ENCODE assay signal across 16 cellular contexts in the genomic region with DNA sequence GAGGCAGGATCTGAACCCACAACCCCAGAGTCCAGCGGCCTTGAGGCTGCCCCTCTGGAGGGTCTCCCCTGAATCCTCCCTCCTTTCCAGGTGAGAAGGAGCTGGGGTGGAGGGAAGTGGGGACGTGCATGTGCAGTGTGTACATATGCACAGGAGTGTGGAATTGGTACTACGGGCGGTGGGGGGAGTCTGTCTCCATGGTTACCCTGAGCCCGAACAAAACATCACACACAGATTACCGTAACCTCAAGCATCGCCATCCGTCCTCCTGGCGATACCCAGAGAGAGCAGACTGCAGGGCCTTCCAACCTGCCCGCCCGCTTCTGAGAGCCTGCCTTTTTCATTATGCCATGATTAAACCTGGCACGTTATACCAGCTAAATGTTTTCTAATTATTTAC. TPM values are rescaled to one million over a fixed set of nuclear protein-coding genes. Genes with fewer than 3 reads are reported as not detected.
A peak's percentile ranks its signal among the peaks of the same experiment; 100 is the strongest.
DNase-seq lines count a peak whose midpoint lies in the region; ATAC-seq, FAIRE-seq and TF ChIP-seq lines count a peak whose summit lies in the region.
"Had no signal": no experiment of that assay in that cellular context is flagged by ENCODE, and none has a peak within 500 bp of the region (broad histone marks: within the 10 kb centered on the region; RNA-seq: fewer than 3 reads in every experiment).

No MANE protein-coding gene starts in this region.

- CTCF ChIA-PET in HepG2 (lab: Yijun Ruan, JAX; ENCODE audit: low intra/inter-chr PET ratio, low total read pairs), result no interaction called here

- H3K4me3 ChIP-seq in HepG2 (replicated peaks in 1 of 3; ENCODE audit: insufficient read depth in 1 of 3, low read depth in 2 of 3, low read length in 3 of 3) (no peak overlapping the region), right lobe of liver (no peak overlapping the region), Karpas-422 (ENCODE audit: low read length) (no peak overlapping the region)
- H3K4me3 ChIP-seq: BLaER1 treated with 17β-estradiol and CSF1 and Interleukin-3, amounts not matched to agents 10 nM and 100 nM; GM23338 had no signal

- no peak for FAIRE-seq in HepG2 (lab: Jason Lieb, UNC)
- FAIRE-seq: GM18507 had no signal

- TF ChIP-seq CTCF in HepG2 (CRISPR knock-in tag; IDR thresholded peaks at IDR 0.05) (no peak), right lobe of liver (IDR thresholded peaks at IDR 0.05) (no peak), GM13976 (IDR thresholded peaks at IDR 0.05; ENCODE audit: borderline replicate concordance, control extremely low read depth, extremely low read depth, insufficient read depth, missing control alignments) (no peak)

- H3K4me1 ChIP-seq in HepG2 (ENCODE audit: insufficient read depth, low read length), result no peaks in the 10 kb centered on the region
- H3K4me1 ChIP-seq in right lobe of liver, result no peaks in the 10 kb centered on the region
- no peaks in the 10 kb centered on the region for H3K4me1 ChIP-seq in Karpas-422 (ENCODE audit: low read length)

- H4K20me1 ChIP-seq in HepG2 (ENCODE audit: insufficient read depth, low read length) (no peaks in the 10 kb centered on the region), Karpas-422 (ENCODE audit: insufficient read depth, low read depth, low read length) (no peaks in the 10 kb centered on the region)
- H4K20me1 ChIP-seq: BLaER1 treated with 17β-estradiol and CSF1 and Interleukin-3, amounts not matched to agents 10 nM and 100 nM had no signal

- TF ChIP-seq POLR2A in HepG2 (IDR thresholded peaks at IDR 0.05; ENCODE audit: insufficient read depth in 1 of 2, low read depth in 2 of 2, low read length in 2 of 2), result no peak
- no peak for TF ChIP-seq POLR2A in right lobe of liver (IDR thresholded peaks at IDR 0.05)

- no peak for ATAC-seq in HepG2
- no peak for ATAC-seq in right lobe of liver
- ATAC-seq: GM23338 had no signal

- H3K9me2 ChIP-seq in Karpas-422 (replicated peaks; ENCODE audit: insufficient read depth, low read length), result no peaks in the 10 kb centered on the region

- POLR2A ChIA-PET in HepG2 (lab: Yijun Ruan, JAX), result no interaction called here

- TF ChIP-seq RAD21 in HepG2 (CRISPR knock-in tag; IDR thresholded peaks at IDR 0.05), result no peak

- H3K36me3 ChIP-seq in HepG2 (replicated peaks in 1 of 2; ENCODE audit: control insufficient read depth in 1 of 2, insufficient read depth in 2 of 2, low read length in 2 of 2) (no peaks in the 10 kb centered on the region; a peak in 1 of 5 replicates), right lobe of liver (no peaks in the 10 kb centered on the region), Karpas-422 (ENCODE audit: insufficient read depth, low read length) (no peaks in the 10 kb centered on the region)
- H3K36me3 ChIP-seq: BLaER1 treated with 17β-estradiol and CSF1 and Interleukin-3, amounts not matched to agents 10 nM and 100 nM had no signal

- H2AFZ ChIP-seq in HepG2 (ENCODE audit: low read length), result no peak overlapping the region
- no peak overlapping the region for H2AFZ ChIP-seq in Karpas-422 (ENCODE audit: low read length)
- H2AFZ ChIP-seq: GM23338 had no signal

- H3K27ac ChIP-seq in HepG2 (ENCODE audit: extremely low read length, insufficient read depth, low read length) (no peak overlapping the region), right lobe of liver (no peak overlapping the region), Karpas-422 (ENCODE audit: low read length) (no peak overlapping the region)
- H3K27ac ChIP-seq: BLaER1 treated with 17β-estradiol and CSF1 and Interleukin-3, amounts not matched to agents 10 nM and 100 nM had no signal

- intact Hi-C loops in HepG2 (cut with micrococcal nuclease; ENCODE audit: unreplicated experiment) (no loop called here), right lobe of liver (cut with DNase I) (no loop called here)

- H3K27me3 ChIP-seq in HepG2 (ENCODE audit: control insufficient read depth in 1 of 2, insufficient read depth in 2 of 2, low read length in 2 of 2) (peaks cover 0 to 13% of the 10 kb centered on the region in 2 experiments; a peak in 3 of 5 replicates), right lobe of liver (no peaks in the 10 kb centered on the region), Karpas-422 (ENCODE audit: low read length) (no peaks in the 10 kb centered on the region)
- H3K27me3 ChIP-seq: BLaER1 treated with 17β-estradiol and CSF1 and Interleukin-3, amounts not matched to agents 10 nM and 100 nM had no signal

- BruUV-seq in HepG2 (replicated peaks; lab: Mats Ljungman, UMichigan), result no TSS peak

- WGBS in HepG2 (ENCODE audit: low lambda C conversion rate), result 29% methylated on average over 12 of the region's 12 CpGs
- 92% methylated on average over 7 of the region's 12 CpGs for WGBS in right lobe of liver (ENCODE audit: insufficient coverage, low coverage, low lambda C conversion rate, missing lambda C conversion rate)

- H3K9ac ChIP-seq in HepG2 (ENCODE audit: insufficient read depth, low read depth, low read length), result no peak overlapping the region
- no peak overlapping the region for H3K9ac ChIP-seq in Karpas-422 (ENCODE audit: low read length)
- H3K9ac ChIP-seq: BLaER1 treated with 17β-estradiol and CSF1 and Interleukin-3, amounts not matched to agents 10 nM and 100 nM had no signal

- H3K79me2 ChIP-seq in HepG2 (ENCODE audit: insufficient read depth, low read length) (no peaks in the 10 kb centered on the region), Karpas-422 (ENCODE audit: low read length) (no peaks in the 10 kb centered on the region)

- TF ChIP-seq EP300 in HepG2 (IDR thresholded peaks at IDR 0.05; ENCODE audit: low read depth in 2 of 2, low read length in 2 of 2) (no peak), HepG2 (CRISPR knock-in tag; IDR thresholded peaks at IDR 0.05; ENCODE audit: borderline replicate concordance) (no peak)

- DNase-seq in DMS79 treated with DMSO at 0.1 percent for 48 hours (lab: John Stamatoyannopoulos, UW), result peak; percentile 1
- no peak for DNase-seq in DMS79 (lab: John Stamatoyannopoulos, UW)
- no peak for DNase-seq in HepG2 (ENCODE audit: low spot score)
- DNase-seq in right lobe of liver, result no peak
- DNase-seq in NCI-H748 treated with DMSO at 0.1 percent for 48 hours (lab: John Stamatoyannopoulos, UW), result peak; percentile 5
- DNase-seq in GM13976 (ENCODE audit: low spot score), result no peak
- no peak for DNase-seq in Karpas-422
- DNase-seq: ACHN; CD4-positive, CD25-positive, alpha-beta regulatory T cell; H7 had no signal

- in situ Hi-C loops in HepG2 (cut with HindIII; ENCODE audit: extremely low pct_ligation_motif_present, low pct_unique_long_range_greater_than_20kb) (no loop called here), GM13976 (cut with MboI; ENCODE audit: low sequenced_read_pairs, unreplicated experiment) (no loop called here)

- H3K4me2 ChIP-seq in HepG2 (ENCODE audit: low read depth, low read length), result no peak overlapping the region
- H3K4me2 ChIP-seq in Karpas-422 (ENCODE audit: low read depth, low read length, poor library complexity, severe bottlenecking), result no peak overlapping the region
- H3K4me2 ChIP-seq: BLaER1 treated with 17β-estradiol and CSF1 and Interleukin-3, amounts not matched to agents 10 nM and 100 nM; GM23338 had no signal

- H3K9me3 ChIP-seq in HepG2 (ENCODE audit: low read length) (no peaks in the 10 kb centered on the region), right lobe of liver (no peaks in the 10 kb centered on the region), Karpas-422 (ENCODE audit: low read length) (no peaks in the 10 kb centered on the region)
- H3K9me3 ChIP-seq: BLaER1 treated with 17β-estradiol and CSF1 and Interleukin-3, amounts not matched to agents 10 nM and 100 nM had no signal

TF ChIP-seq in HepG2, 621 proteins besides CTCF, POLR2A, EP300 and RAD21:
- TF ChIP-seq RFX1 (IDR thresholded peaks at IDR 0.05) (peak; percentile 25; the same call in 1 of the 2 replicates), NFE2 (CRISPR knock-in tag; IDR thresholded peaks at IDR 0.05) (no peak)

RNA-seq across cellular contexts. Expression of a gene that starts 25.1 kb away (rescaled TPM):
- total RNA-seq in HepG2 (2016; rRNA removed; fragmentation: Illumina TruSeq; extraction: Trizol) (not detected in 2 replicates), right lobe of liver (under 1 TPM in 1 of 6 experiments, not detected in 5; 0.33 TPM)
- not detected in 2 replicates for total RNA-seq in HepG2 (2016; cell fraction: cytosol; rRNA removed; fragmentation: Illumina TruSeq; extraction: Trizol; ENCODE audit: low read depth)
- total RNA-seq in HepG2 (2016; cell fraction: insoluble cytoplasmic fraction; rRNA removed; fragmentation: Illumina TruSeq; extraction: Trizol), result not detected in 2 replicates
- not detected in 2 replicates for total RNA-seq in HepG2 (2016; cell fraction: membrane; rRNA removed; fragmentation: Illumina TruSeq; extraction: Trizol)
- not detected in 2 replicates for total RNA-seq in HepG2 (2016; cell fraction: nucleus; rRNA removed; fragmentation: Illumina TruSeq; extraction: Trizol)
- polyA plus RNA-seq in HepG2 (2011; rRNA removed), result not detected in 2 replicates
- polyA plus RNA-seq in HepG2 (2011; cell fraction: cytosol; rRNA removed), result not detected in 2 replicates
- not detected in 2 replicates for polyA plus RNA-seq in HepG2 (2011; cell fraction: nucleus; rRNA removed)
- not detected in 2 replicates for polyA plus RNA-seq in HepG2 (2012)
- not detected in 2 replicates for polyA plus RNA-seq in HepG2 (2016; cell fraction: cytosol; fragmentation: Illumina TruSeq; extraction: Trizol; ENCODE audit: low read depth)
- polyA plus RNA-seq in HepG2 (2016; cell fraction: insoluble cytoplasmic fraction; fragmentation: Illumina TruSeq; extraction: Trizol; ENCODE audit: low read depth), result not detected in 2 replicates
- not detected in 2 replicates for polyA plus RNA-seq in HepG2 (2016; cell fraction: membrane; fragmentation: Illumina TruSeq; extraction: Trizol; ENCODE audit: low read depth)
- polyA plus RNA-seq in HepG2 (2016; cell fraction: nucleus; fragmentation: Illumina TruSeq; extraction: Trizol; ENCODE audit: insufficient read depth, low read depth), result not detected in 2 replicates
- not detected in 2 replicates for polyA minus RNA-seq in HepG2 (2011; rRNA and poly(A)+ RNA removed; ENCODE audit: low replicate concordance)
- not detected in 2 replicates for polyA minus RNA-seq in HepG2 (2011; cell fraction: cytosol; rRNA and poly(A)+ RNA removed)
- not detected in 2 replicates for polyA minus RNA-seq in HepG2 (2011; cell fraction: nucleus; rRNA and poly(A)+ RNA removed)
- total RNA-seq in Karpas-422 (2014; rRNA removed; shearing (Covaris generic); ENCODE audit: low replicate concordance), result not detected in 2 replicates
- total RNA-seq: A172; CD4-positive, CD25-positive, alpha-beta regulatory T cell; Daoy; H7 had no signal
- polyA plus RNA-seq: IgD-negative memory B cell had no signal

Comparison
In these comparisons a context has a peak if more than half of its experiments do, and no peak if none do; other contexts are left out.
1. DNase-seq: peak in DMS79 treated with DMSO at 0.1 percent for 48 hours (single experiment) and NCI-H748 treated with DMSO at 0.1 percent for 48 hours (single experiment); none in DMS79 (single experiment), HepG2 (single experiment), right lobe of liver (0 of 3), GM13976 (single experiment) and Karpas-422 (single experiment).